2 cellular contexts compared by ENCODE assay signal in the genomic region with DNA sequence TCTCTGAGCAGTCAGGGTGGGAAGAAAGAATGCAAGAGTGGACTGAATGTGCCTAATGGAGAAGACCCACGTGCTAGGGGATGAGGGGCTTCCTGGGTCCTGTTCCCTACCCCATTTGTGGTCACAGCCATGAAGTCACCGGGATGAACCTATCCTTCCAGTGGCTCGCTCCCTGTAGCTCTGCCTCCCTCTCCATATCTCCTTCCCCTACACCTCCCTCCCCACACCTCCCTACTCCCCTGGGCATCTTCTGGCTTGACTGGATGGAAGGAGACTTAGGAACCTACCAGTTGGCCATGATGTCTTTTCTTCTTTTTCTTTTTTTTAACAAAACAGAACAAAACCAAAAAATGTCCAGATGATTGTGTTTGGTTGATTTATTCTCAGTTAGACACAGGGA.
A peak's percentile ranks its signal among the peaks of the same experiment; 100 is the strongest.
TF ChIP-seq lines count a peak whose summit lies in the region.

No MANE protein-coding gene starts in this region.

TF ChIP-seq in A549, 52 proteins besides CTCF, POLR2A, EP300 and RAD21:
- no peak for TF ChIP-seq PBX3 (IDR thresholded peaks at IDR 0.05)
- TF ChIP-seq JUN (IDR thresholded peaks at IDR 0.05) = peak in 1 of 2 experiments; percentile 16; a peak in 2 of 5 replicates

TF ChIP-seq in IMR-90, 13 proteins besides CTCF, POLR2A, EP300 and RAD21:
- TF ChIP-seq SMC3 (IDR thresholded peaks at IDR 0.05; ENCODE audit: low read depth, low read length) (no peak), BHLHE40 (IDR thresholded peaks at IDR 0.05; ENCODE audit: low read depth, low read length) (no peak), MXI1 (IDR thresholded peaks at IDR 0.05; ENCODE audit: borderline replicate concordance, low read depth, low read length) (no peak), ELK1 (IDR thresholded peaks at IDR 0.05; ENCODE audit: borderline replicate concordance, low read depth, low read length) (no peak), NFE2L2 (IDR thresholded peaks at IDR 0.05; ENCODE audit: low read depth, low read length) (no peak), RFX5 (IDR thresholded peaks at IDR 0.05; ENCODE audit: low read depth, low read length) (no peak), CEBPB (IDR thresholded peaks at IDR 0.05; ENCODE audit: low read depth, low read length) (no peak), CHD1 (IDR thresholded peaks at IDR 0.05; ENCODE audit: low read depth, low read length) (no peak), RCOR1 (IDR thresholded peaks at IDR 0.05; ENCODE audit: insufficient replicate concordance, low read length) (no peak), FOS (IDR thresholded peaks at IDR 0.05; ENCODE audit: low read depth, low read length) (no peak), MAZ (IDR thresholded peaks at IDR 0.05; ENCODE audit: borderline replicate concordance, low read depth, low read length) (no peak), MAFK (IDR thresholded peaks at IDR 0.05; ENCODE audit: low read depth, low read length) (no peak), USF2 (IDR thresholded peaks at IDR 0.05; ENCODE audit: low read depth, low read length) (no peak)
